ENCODE assay signal across 8 cellular contexts in genomic region chr11:61955416-61956135, GRCh38. TPM values are rescaled to one million over a fixed set of nuclear protein-coding genes. Genes with fewer than 3 reads are reported as not detected.
A peak's percentile ranks its signal among the peaks of the same experiment; 100 is the strongest.
DNase-seq lines count a peak whose midpoint lies in the region; ATAC-seq and TF ChIP-seq lines count a peak whose summit lies in the region.

No MANE protein-coding gene starts in this region.

- no peaks in the 10 kb centered on the region for H3K9me3 ChIP-seq in BLaER1

- 0 out of 2 replicates have a peak, but pooled peaks cover 2% of the 10 kb centered on the region for H3K4me1 ChIP-seq in BLaER1

- peaks cover 26% of the 10 kb centered on the region for H3K27me3 ChIP-seq in BLaER1

- H3K4me3 ChIP-seq in BLaER1 = no peak overlapping the region
- peak overlapping the region; percentile 49 for H3K4me3 ChIP-seq in epithelial cell of proximal tubule (ENCODE audit: low read depth, low read length)

- DNase-seq in NCI-H1930 (lab: John Stamatoyannopoulos, UW) = peak; percentile 63 to 65
- DNase-seq in epithelial cell of proximal tubule (ENCODE audit: low read depth) = no peak
- peak in 5 of 10 donors; percentile 24 to 39 (median 31) for DNase-seq in naive thymus-derived CD8-positive, alpha-beta T cell
- DNase-seq in putamen (ENCODE audit: low spot score) = no peak
- DNase-seq in hepatic stellate cell (ENCODE audit: low spot score) = no peak

- H3K36me3 Mint-ChIP-seq in naive thymus-derived CD8-positive, alpha-beta T cell = no peaks in the 10 kb centered on the region

- H3K27ac ChIP-seq in BLaER1 = no peak overlapping the region

- H3K27ac Mint-ChIP-seq in naive thymus-derived CD8-positive, alpha-beta T cell = peak overlapping the region in 7 of 10 donors; percentile 19 to 80 (median 70)

- peaks cover 3 to 27% (median 11%) of the 10 kb centered on the region in 5 donors for H3K27me3 Mint-ChIP-seq in naive thymus-derived CD8-positive, alpha-beta T cell

- H3K4me1 Mint-ChIP-seq in naive thymus-derived CD8-positive, alpha-beta T cell = peaks cover 0 to 10% (median 7%) of the 10 kb centered on the region in 4 donors

- no peaks in the 10 kb centered on the region for H3K36me3 ChIP-seq in BLaER1

- TF ChIP-seq CTCF in epithelial cell of proximal tubule (conservative IDR thresholded peaks at IDR 0.05; ENCODE audit: low read depth, low read length) = no peak

- H4K20me1 ChIP-seq in BLaER1 = no peaks in the 10 kb centered on the region

- ATAC-seq in naive thymus-derived CD8-positive, alpha-beta T cell = peak; percentile 82 to 87
- no peak for ATAC-seq in HG02884 (IDR thresholded peaks at IDR 0.05; ENCODE audit: unreplicated experiment)
- ATAC-seq in HG03565 (IDR thresholded peaks at IDR 0.05; ENCODE audit: unreplicated experiment) = no peak

- peak overlapping the region; percentile 28 to 71 (median 60) for H3K4me3 Mint-ChIP-seq in naive thymus-derived CD8-positive, alpha-beta T cell

- POLR2A ChIA-PET in naive thymus-derived CD8-positive, alpha-beta T cell (lab: Charles Lee) = interaction anchor here (0.6 to 2.0 kb wide), 4 partner anchors 8 to 70 kb away, joined by 3 to 11 read pairs (median 3); partner anchors contain the start of gene FTH1

- H3K9ac ChIP-seq in BLaER1 = no peak overlapping the region

- H3K9me3 Mint-ChIP-seq in naive thymus-derived CD8-positive, alpha-beta T cell = no peaks in the 10 kb centered on the region

- H3K4me2 ChIP-seq in BLaER1 = peak overlapping the region; percentile 47

RNA-seq across cellular contexts. Expression of gene BEST1, which starts 5.4 kb away (rescaled TPM):
- 0.12 TPM in 1 of 2 replicates, not detected in the other for total RNA-seq in epithelial cell of proximal tubule
- total RNA-seq in naive thymus-derived CD8-positive, alpha-beta T cell = under 1 TPM in 1 of 2 experiments, not detected in 1; 0.08 TPM
- polyA plus RNA-seq in naive thymus-derived CD8-positive, alpha-beta T cell = 1 to 10 TPM in 1 of 3 donors, under 1 TPM in 2; 0.43 to 1.0 (median 0.66) TPM

RNA-seq across cellular contexts. Expression of gene FTH1, which starts 11.9 kb away (rescaled TPM):
- 518 and 789 TPM in 2 replicates for total RNA-seq in epithelial cell of proximal tubule
- total RNA-seq in naive thymus-derived CD8-positive, alpha-beta T cell = 100 to 1,000 TPM; 571 to 598 TPM
- 1,000 to 10,000 TPM; 1,933 to 2,491 (median 2,221) TPM for polyA plus RNA-seq in naive thymus-derived CD8-positive, alpha-beta T cell

RNA-seq across cellular contexts. Expression of gene RAB3IL1, which starts 38.2 kb away (rescaled TPM):
- total RNA-seq in epithelial cell of proximal tubule = 0.12 and 0.22 TPM in 2 replicates
- total RNA-seq in naive thymus-derived CD8-positive, alpha-beta T cell = under 1 TPM; 0.23 to 0.82 TPM
- polyA plus RNA-seq in naive thymus-derived CD8-positive, alpha-beta T cell = not detected

Comparison
In these comparisons a context has a peak if more than half of its experiments do, and no peak if none do; other contexts are left out.
1. DNase-seq: peak in NCI-H1930 (2 of 2); none in epithelial cell of proximal tubule (single experiment), putamen (single experiment) and hepatic stellate cell (single experiment).
2. ATAC-seq: peak in naive thymus-derived CD8-positive, alpha-beta T cell (2 of 2); none in HG02884 (single experiment) and HG03565 (single experiment).